Comparison of ENCODE assay signal across 13 cellular contexts in genomic region chr1:11927866-11928592, GRCh38. TPM values are rescaled to one million over a fixed set of nuclear protein-coding genes. Genes with fewer than 3 reads are reported as not detected.
A peak's percentile ranks its signal among the peaks of the same experiment; 100 is the strongest.
DNase-seq lines count a peak whose midpoint lies in the region; ATAC-seq, FAIRE-seq and TF ChIP-seq lines count a peak whose summit lies in the region.
"Had no signal": no experiment of that assay in that cellular context is flagged by ENCODE, and none has a peak within 500 bp of the region (broad histone marks: within the 10 kb centered on the region; RNA-seq: fewer than 3 reads in every experiment).

No MANE protein-coding gene starts in this region.

- H3K9me3 ChIP-seq in HepG2 (ENCODE audit: low read length) = no peaks in the 10 kb centered on the region

- peak overlapping the region; percentile 96 for H3K27ac ChIP-seq in HepG2 (ENCODE audit: extremely low read length, insufficient read depth, low read length)
- H3K27ac ChIP-seq: KMS-11 had no signal

- no TSS peak for BruUV-seq in HepG2 (replicated peaks; lab: Mats Ljungman, UMichigan)

- WGBS in HepG2 (ENCODE audit: low lambda C conversion rate) = 3% methylated on average over 5 of the region's 5 CpGs

- H3K27me3 Mint-ChIP-seq in natural killer cell (ENCODE audit: low read depth in 2 of 2) (no peaks in the 10 kb centered on the region), T-cell (no peaks in the 10 kb centered on the region)
- no peaks in the 10 kb centered on the region for H3K27me3 Mint-ChIP-seq in natural killer cell treated with Interleukin-12 subunit alpha and Interleukin-12 subunit beta and Interleukin-15 and Interleukin-18, amount 100 ng/mL, for 72 hours

- TF ChIP-seq EP300 in HepG2 (IDR thresholded peaks at IDR 0.05; ENCODE audit: low read depth in 2 of 2, low read length in 2 of 2) (peak in 1 of 2 experiments; percentile 47; a peak in 2 of 4 replicates), HepG2 (CRISPR knock-in tag; IDR thresholded peaks at IDR 0.05; ENCODE audit: borderline replicate concordance) (0 out of 2 replicates have a peak, but pooled peaks have one; percentile 8)

- H3K27me3 ChIP-seq in HepG2 (ENCODE audit: control insufficient read depth in 1 of 2, insufficient read depth in 2 of 2, low read length in 2 of 2) = no peaks in the 10 kb centered on the region; a peak in 1 of 5 replicates

- peaks cover 20% of the 10 kb centered on the region for H4K20me1 ChIP-seq in HepG2 (ENCODE audit: insufficient read depth, low read length)

- H3K27ac Mint-ChIP-seq in natural killer cell (no peak overlapping the region), T-cell (no peak overlapping the region)
- H3K27ac Mint-ChIP-seq in natural killer cell treated with Interleukin-12 subunit alpha and Interleukin-12 subunit beta and Interleukin-15 and Interleukin-18, amount 100 ng/mL, for 72 hours = no peak overlapping the region

- CTCF ChIA-PET in T-cell (lab: Charles Lee) = no interaction called here
- CTCF ChIA-PET in HepG2 (lab: Yijun Ruan, JAX; ENCODE audit: low intra/inter-chr PET ratio, low total read pairs) = no interaction called here

- H3K4me1 Mint-ChIP-seq in natural killer cell (peaks cover 20 to 22% of the 10 kb centered on the region in 2 donors), T-cell (peaks cover 23 to 28% (median 26%) of the 10 kb centered on the region in 3 donors)
- peaks cover 22 to 25% of the 10 kb centered on the region in 2 donors for H3K4me1 Mint-ChIP-seq in natural killer cell treated with Interleukin-12 subunit alpha and Interleukin-12 subunit beta and Interleukin-15 and Interleukin-18, amount 100 ng/mL, for 72 hours (ENCODE audit: low read depth in 2 of 2)

- H2AFZ ChIP-seq in HepG2 (ENCODE audit: low read length) = no peak overlapping the region

- POLR2A ChIA-PET in T-cell (lab: Charles Lee) (interaction anchor here in 1 of 2 donors (0.6 to 1.1 kb wide), 2 partner anchors 18 to 20 kb away, joined by 3 to 7 read pairs; no protein-coding TSS in a partner anchor), HepG2 (lab: Yijun Ruan, JAX) (interaction anchor here (0.7 to 9.1 kb wide), 5 partner anchors 17 to 122 kb away, joined by 3 to 178 read pairs (median 3); partner anchors contain the start of genes CLCN6, MFN2, MIIP and MTHFR)

- peaks cover 24% of the 10 kb centered on the region for H3K79me2 ChIP-seq in HepG2 (ENCODE audit: insufficient read depth, low read length)

- H3K4me1 ChIP-seq in HepG2 (ENCODE audit: insufficient read depth, low read length) = peaks cover 63% of the 10 kb centered on the region

- peak overlapping the region in 1 of 3 experiments; percentile 23; a peak in 2 of 6 replicates for H3K4me3 ChIP-seq in HepG2 (replicated peaks in 1 of 3; ENCODE audit: insufficient read depth in 1 of 3, low read depth in 2 of 3, low read length in 3 of 3)

- TF ChIP-seq CTCF in natural killer cell (IDR thresholded peaks at IDR 0.05) = no peak
- TF ChIP-seq CTCF in HepG2 (CRISPR knock-in tag; IDR thresholded peaks at IDR 0.05) = no peak

- peaks cover 0 to 9% of the 10 kb centered on the region in 2 experiments; a peak in 3 of 5 replicates for H3K36me3 ChIP-seq in HepG2 (replicated peaks in 1 of 2; ENCODE audit: control insufficient read depth in 1 of 2, insufficient read depth in 2 of 2, low read length in 2 of 2)

- in situ Hi-C loops in HepG2 (cut with HindIII; ENCODE audit: extremely low pct_ligation_motif_present, low pct_unique_long_range_greater_than_20kb) = no loop called here

- peak overlapping the region; percentile 58 for H3K9ac ChIP-seq in HepG2 (ENCODE audit: insufficient read depth, low read depth, low read length)
- H3K9ac ChIP-seq: KMS-11 had no signal

- TF ChIP-seq RAD21 in HepG2 (CRISPR knock-in tag; IDR thresholded peaks at IDR 0.05) = no peak

- H3K36me3 Mint-ChIP-seq in natural killer cell = no peaks in the 10 kb centered on the region
- H3K36me3 Mint-ChIP-seq in natural killer cell treated with Interleukin-12 subunit alpha and Interleukin-12 subunit beta and Interleukin-15 and Interleukin-18, amount 100 ng/mL, for 72 hours = peaks cover 10% of the 10 kb centered on the region
- peaks cover 15% of the 10 kb centered on the region for H3K36me3 Mint-ChIP-seq in T-cell

- H3K4me3 Mint-ChIP-seq in natural killer cell = peak overlapping the region; percentile 58
- H3K4me3 Mint-ChIP-seq in natural killer cell treated with Interleukin-12 subunit alpha and Interleukin-12 subunit beta and Interleukin-15 and Interleukin-18, amount 100 ng/mL, for 72 hours = no peak overlapping the region
- peak overlapping the region in 2 of 3 donors; percentile 15 to 39 for H3K4me3 Mint-ChIP-seq in T-cell

- ATAC-seq in natural killer cell (no peak), T-cell (replicated peaks in 1 of 4) (no peak), HepG2 (peak; percentile 28), HG03097 (IDR thresholded peaks at IDR 0.05; ENCODE audit: low FRiP score, unreplicated experiment) (no peak)
- ATAC-seq in natural killer cell treated with Interleukin-12 subunit alpha and Interleukin-12 subunit beta and Interleukin-15 and Interleukin-18, amount 100 ng/mL, for 72 hours = no peak

- peak overlapping the region; percentile 51 for H3K4me2 ChIP-seq in HepG2 (ENCODE audit: low read depth, low read length)

- H3K9me3 Mint-ChIP-seq in natural killer cell = no peaks in the 10 kb centered on the region
- no peaks in the 10 kb centered on the region for H3K9me3 Mint-ChIP-seq in natural killer cell treated with Interleukin-12 subunit alpha and Interleukin-12 subunit beta and Interleukin-15 and Interleukin-18, amount 100 ng/mL, for 72 hours
- H3K9me3 Mint-ChIP-seq in T-cell = no peaks in the 10 kb centered on the region

- intact Hi-C loops in natural killer cell (cut with micrococcal nuclease) (no loop called here), HepG2 (cut with micrococcal nuclease; ENCODE audit: unreplicated experiment) (loop anchor here (2.0 to 5.0 kb wide), 2 partner anchors 19 to 454 kb away; no protein-coding TSS in a partner anchor)

- DNase-seq in natural killer cell (no peak), T-cell (no peak), HepG2 (ENCODE audit: low spot score) (peak; percentile 82), NOMO-1 (lab: John Stamatoyannopoulos, UW; ENCODE audit: unreplicated experiment in 2 of 2) (no peak), ureter (ENCODE audit: low spot score) (no peak)
- no peak for DNase-seq in natural killer cell treated with Interleukin-12 subunit alpha and Interleukin-12 subunit beta and Interleukin-15 and Interleukin-18, amount 100 ng/mL, for 72 hours (ENCODE audit: low spot score)
- no peak for DNase-seq in effector CD8-positive, alpha-beta T cell (lab: John Stamatoyannopoulos, UW)
- DNase-seq: activated effector memory CD4-positive, alpha-beta T cell treated with Interleukin-2 at 50 U/mL for 16 hours; AML-193; NCI-H2107 had no signal

- FAIRE-seq in HepG2 (lab: Jason Lieb, UNC) = peak; percentile 86
- FAIRE-seq: G401.6 had no signal

- no peak for TF ChIP-seq POLR2A in HepG2 (IDR thresholded peaks at IDR 0.05; ENCODE audit: insufficient read depth in 1 of 2, low read depth in 2 of 2, low read length in 2 of 2)

RNA-seq across cellular contexts. Expression of gene KIAA2013, which starts 1.8 kb away (rescaled TPM):
- total RNA-seq in natural killer cell (10 to 100 TPM; 32.0 to 44.8 (median 40.4) TPM), T-cell (10 to 100 TPM; 15.9 to 40.0 (median 35.4) TPM), HepG2 (2016; rRNA removed; fragmentation: Illumina TruSeq; extraction: Trizol) (47.7 and 76.0 TPM in 2 replicates), ureter (36.6 TPM)
- total RNA-seq in natural killer cell treated with Interleukin-12 subunit alpha and Interleukin-12 subunit beta and Interleukin-15 and Interleukin-18, amount 100 ng/mL, for 72 hours = 10 to 100 TPM; 50.5 to 59.8 TPM
- total RNA-seq in HepG2 (2016; cell fraction: cytosol; rRNA removed; fragmentation: Illumina TruSeq; extraction: Trizol; ENCODE audit: low read depth) = 39.0 and 40.3 TPM in 2 replicates
- total RNA-seq in HepG2 (2016; cell fraction: insoluble cytoplasmic fraction; rRNA removed; fragmentation: Illumina TruSeq; extraction: Trizol) = 45.3 and 75.8 TPM in 2 replicates
- total RNA-seq in HepG2 (2016; cell fraction: membrane; rRNA removed; fragmentation: Illumina TruSeq; extraction: Trizol) = 84.9 and 91.5 TPM in 2 replicates
- 48.8 and 56.1 TPM in 2 replicates for total RNA-seq in HepG2 (2016; cell fraction: nucleus; rRNA removed; fragmentation: Illumina TruSeq; extraction: Trizol)
- 141 and 163 TPM in 2 replicates for polyA plus RNA-seq in HepG2 (2011; rRNA removed)
- polyA plus RNA-seq in HepG2 (2011; cell fraction: cytosol; rRNA removed) = 151 and 283 TPM in 2 replicates
- 137 and 147 TPM in 2 replicates for polyA plus RNA-seq in HepG2 (2011; cell fraction: nucleus; rRNA removed)
- polyA plus RNA-seq in HepG2 (2012) = 61.9 and 67.1 TPM in 2 replicates
- polyA plus RNA-seq in HepG2 (2016; cell fraction: cytosol; fragmentation: Illumina TruSeq; extraction: Trizol; ENCODE audit: low read depth) = 45.1 and 45.9 TPM in 2 replicates
- 53.5 and 55.6 TPM in 2 replicates for polyA plus RNA-seq in HepG2 (2016; cell fraction: insoluble cytoplasmic fraction; fragmentation: Illumina TruSeq; extraction: Trizol; ENCODE audit: low read depth)
- polyA plus RNA-seq in HepG2 (2016; cell fraction: membrane; fragmentation: Illumina TruSeq; extraction: Trizol; ENCODE audit: low read depth) = 73.8 and 79.8 TPM in 2 replicates
- 92.2 and 94.4 TPM in 2 replicates for polyA plus RNA-seq in HepG2 (2016; cell fraction: nucleus; fragmentation: Illumina TruSeq; extraction: Trizol; ENCODE audit: insufficient read depth, low read depth)
- polyA minus RNA-seq in HepG2 (2011; rRNA and poly(A)+ RNA removed; ENCODE audit: low replicate concordance) = 68.1 and 270 TPM in 2 replicates
- 85.2 and 94.3 TPM in 2 replicates for polyA minus RNA-seq in HepG2 (2011; cell fraction: cytosol; rRNA and poly(A)+ RNA removed)
- polyA minus RNA-seq in HepG2 (2011; cell fraction: nucleus; rRNA and poly(A)+ RNA removed) = 25.0 and 28.0 TPM in 2 replicates

RNA-seq across cellular contexts. Expression of gene PLOD1, which starts 6.5 kb away (rescaled TPM):
- total RNA-seq in natural killer cell (10 to 100 TPM; 69.8 to 80.5 (median 80.4) TPM), T-cell (1 to 10 TPM; 2.6 to 6.9 (median 4.6) TPM), HepG2 (2016; rRNA removed; fragmentation: Illumina TruSeq; extraction: Trizol) (31.0 and 70.1 TPM in 2 replicates), ureter (54.5 TPM)
- 10 to 100 TPM; 50.7 to 72.4 TPM for total RNA-seq in natural killer cell treated with Interleukin-12 subunit alpha and Interleukin-12 subunit beta and Interleukin-15 and Interleukin-18, amount 100 ng/mL, for 72 hours
- 8.1 and 9.3 TPM in 2 replicates for total RNA-seq in HepG2 (2016; cell fraction: cytosol; rRNA removed; fragmentation: Illumina TruSeq; extraction: Trizol; ENCODE audit: low read depth)
- total RNA-seq in HepG2 (2016; cell fraction: insoluble cytoplasmic fraction; rRNA removed; fragmentation: Illumina TruSeq; extraction: Trizol) = 23.8 and 71.6 TPM in 2 replicates
- 22.0 and 25.0 TPM in 2 replicates for total RNA-seq in HepG2 (2016; cell fraction: membrane; rRNA removed; fragmentation: Illumina TruSeq; extraction: Trizol)
- total RNA-seq in HepG2 (2016; cell fraction: nucleus; rRNA removed; fragmentation: Illumina TruSeq; extraction: Trizol) = 69.1 and 83.4 TPM in 2 replicates
- polyA plus RNA-seq in HepG2 (2011; rRNA removed) = 318 and 361 TPM in 2 replicates
- 268 and 334 TPM in 2 replicates for polyA plus RNA-seq in HepG2 (2011; cell fraction: cytosol; rRNA removed)
- 289 and 340 TPM in 2 replicates for polyA plus RNA-seq in HepG2 (2011; cell fraction: nucleus; rRNA removed)
- 213 and 215 TPM in 2 replicates for polyA plus RNA-seq in HepG2 (2012)
- polyA plus RNA-seq in HepG2 (2016; cell fraction: cytosol; fragmentation: Illumina TruSeq; extraction: Trizol; ENCODE audit: low read depth) = 10.1 and 11.2 TPM in 2 replicates
- 27.4 and 35.7 TPM in 2 replicates for polyA plus RNA-seq in HepG2 (2016; cell fraction: insoluble cytoplasmic fraction; fragmentation: Illumina TruSeq; extraction: Trizol; ENCODE audit: low read depth)
- 15.6 and 19.4 TPM in 2 replicates for polyA plus RNA-seq in HepG2 (2016; cell fraction: membrane; fragmentation: Illumina TruSeq; extraction: Trizol; ENCODE audit: low read depth)
- polyA plus RNA-seq in HepG2 (2016; cell fraction: nucleus; fragmentation: Illumina TruSeq; extraction: Trizol; ENCODE audit: insufficient read depth, low read depth) = 135 and 151 TPM in 2 replicates
- 131 and 463 TPM in 2 replicates for polyA minus RNA-seq in HepG2 (2011; rRNA and poly(A)+ RNA removed; ENCODE audit: low replicate concordance)
- 175 and 181 TPM in 2 replicates for polyA minus RNA-seq in HepG2 (2011; cell fraction: cytosol; rRNA and poly(A)+ RNA removed)
- polyA minus RNA-seq in HepG2 (2011; cell fraction: nucleus; rRNA and poly(A)+ RNA removed) = 85.1 and 85.4 TPM in 2 replicates

RNA-seq across cellular contexts. Expression of gene MFN2, which starts 52.2 kb away (rescaled TPM):
- total RNA-seq in natural killer cell (10 to 100 TPM; 54.7 to 65.9 (median 55.8) TPM), T-cell (10 to 100 TPM; 38.0 to 47.0 (median 40.7) TPM), HepG2 (2016; rRNA removed; fragmentation: Illumina TruSeq; extraction: Trizol) (60.9 and 76.3 TPM in 2 replicates), ureter (116 TPM)
- total RNA-seq in natural killer cell treated with Interleukin-12 subunit alpha and Interleukin-12 subunit beta and Interleukin-15 and Interleukin-18, amount 100 ng/mL, for 72 hours = 100 to 1,000 TPM in 1 of 2 donors, 10 to 100 TPM in 1; 75.2 to 101 TPM
- total RNA-seq in HepG2 (2016; cell fraction: cytosol; rRNA removed; fragmentation: Illumina TruSeq; extraction: Trizol; ENCODE audit: low read depth) = 7.7 and 8.0 TPM in 2 replicates
- total RNA-seq in HepG2 (2016; cell fraction: insoluble cytoplasmic fraction; rRNA removed; fragmentation: Illumina TruSeq; extraction: Trizol) = 61.5 and 70.2 TPM in 2 replicates
- 31.8 and 32.8 TPM in 2 replicates for total RNA-seq in HepG2 (2016; cell fraction: membrane; rRNA removed; fragmentation: Illumina TruSeq; extraction: Trizol)
- 38.7 and 39.7 TPM in 2 replicates for total RNA-seq in HepG2 (2016; cell fraction: nucleus; rRNA removed; fragmentation: Illumina TruSeq; extraction: Trizol)
- polyA plus RNA-seq in HepG2 (2011; rRNA removed) = 38.7 and 41.0 TPM in 2 replicates
- polyA plus RNA-seq in HepG2 (2011; cell fraction: cytosol; rRNA removed) = 31.7 and 32.9 TPM in 2 replicates
- 49.1 and 52.9 TPM in 2 replicates for polyA plus RNA-seq in HepG2 (2011; cell fraction: nucleus; rRNA removed)
- 42.4 and 55.4 TPM in 2 replicates for polyA plus RNA-seq in HepG2 (2012)
- polyA plus RNA-seq in HepG2 (2016; cell fraction: cytosol; fragmentation: Illumina TruSeq; extraction: Trizol; ENCODE audit: low read depth) = 4.0 and 4.2 TPM in 2 replicates
- polyA plus RNA-seq in HepG2 (2016; cell fraction: insoluble cytoplasmic fraction; fragmentation: Illumina TruSeq; extraction: Trizol; ENCODE audit: low read depth) = 52.2 and 60.5 TPM in 2 replicates
- 14.0 and 14.3 TPM in 2 replicates for polyA plus RNA-seq in HepG2 (2016; cell fraction: membrane; fragmentation: Illumina TruSeq; extraction: Trizol; ENCODE audit: low read depth)
- 45.1 and 48.2 TPM in 2 replicates for polyA plus RNA-seq in HepG2 (2016; cell fraction: nucleus; fragmentation: Illumina TruSeq; extraction: Trizol; ENCODE audit: insufficient read depth, low read depth)
- polyA minus RNA-seq in HepG2 (2011; rRNA and poly(A)+ RNA removed; ENCODE audit: low replicate concordance) = 83.9 and 88.4 TPM in 2 replicates
- 26.6 and 33.4 TPM in 2 replicates for polyA minus RNA-seq in HepG2 (2011; cell fraction: cytosol; rRNA and poly(A)+ RNA removed)
- 22.5 and 40.8 TPM in 2 replicates for polyA minus RNA-seq in HepG2 (2011; cell fraction: nucleus; rRNA and poly(A)+ RNA removed)
